1 cellular context compared by ENCODE assay signal in genomic region chr21:33542640-33543504, GRCh38.
TF ChIP-seq lines count a peak whose summit lies in the region.

Gene SON (plus strand): TSS chr21:33543038. CDS start chr21:33543093, 55 bp downstream.

TF ChIP-seq in HepG2, 621 proteins besides CTCF, POLR2A, EP300 and RAD21 (continued from another document and continues in another):
- TF ChIP-seq ZFP91 (CRISPR knock-in tag; IDR thresholded peaks at IDR 0.05; ENCODE audit: borderline replicate concordance), result peak; percentile 65; the same call in 1 of the 2 replicates
- no peak for TF ChIP-seq NR3C1 (CRISPR knock-in tag; IDR thresholded peaks at IDR 0.05)
- TF ChIP-seq IRF9 (CRISPR knock-in tag; IDR thresholded peaks at IDR 0.05; ENCODE audit: borderline replicate concordance), result no peak
- TF ChIP-seq ZNF280D (CRISPR knock-in tag; IDR thresholded peaks at IDR 0.05), result peak; percentile 58; the same call in 1 of the 2 replicates
- TF ChIP-seq PAWR (CRISPR knock-in tag; IDR thresholded peaks at IDR 0.05; ENCODE audit: borderline replicate concordance), result no peak
- TF ChIP-seq HNRNPL (IDR thresholded peaks at IDR 0.05; ENCODE audit: low read depth, low read length), result no peak
- TF ChIP-seq ZNF660 (CRISPR knock-in tag; IDR thresholded peaks at IDR 0.05; ENCODE audit: borderline replicate concordance, low read depth), result no peak
- TF ChIP-seq CHCHD3 (CRISPR knock-in tag; IDR thresholded peaks at IDR 0.05), result peak; percentile 12; the same call in 1 of the 2 replicates
- TF ChIP-seq SRF (IDR thresholded peaks at IDR 0.05; ENCODE audit: low read depth, low read length), result no peak
- no peak for TF ChIP-seq HINFP (CRISPR knock-in tag; IDR thresholded peaks at IDR 0.05; ENCODE audit: low read depth)
- peak; percentile 67 for TF ChIP-seq POGK (CRISPR knock-in tag; conservative IDR thresholded peaks at IDR 0.05)
- TF ChIP-seq RBM22 (optimal IDR thresholded peaks at IDR 0.05; ENCODE audit: low read length), result no peak
- no peak for TF ChIP-seq ZFP36 (IDR thresholded peaks at IDR 0.05; ENCODE audit: borderline replicate concordance, low read depth, low read length, partially characterized antibody)
- TF ChIP-seq ZNF687 (CRISPR knock-in tag; IDR thresholded peaks at IDR 0.05), result peak; percentile 57
- no peak for TF ChIP-seq ZNF773 (CRISPR knock-in tag; IDR thresholded peaks at IDR 0.05; ENCODE audit: borderline replicate concordance)
- TF ChIP-seq RNF219 (CRISPR knock-in tag; IDR thresholded peaks at IDR 0.05), result no peak
- no peak for TF ChIP-seq THYN1 (CRISPR knock-in tag; IDR thresholded peaks at IDR 0.05; ENCODE audit: borderline replicate concordance, low read depth)
- no peak for TF ChIP-seq ZNF275 (CRISPR knock-in tag; IDR thresholded peaks at IDR 0.05; ENCODE audit: borderline replicate concordance)
- no peak for TF ChIP-seq DZIP1 (CRISPR knock-in tag; IDR thresholded peaks at IDR 0.05)
- peak; percentile 74 for TF ChIP-seq GABPB1 (CRISPR knock-in tag; IDR thresholded peaks at IDR 0.05)
- TF ChIP-seq NFATC3 (CRISPR knock-in tag; IDR thresholded peaks at IDR 0.05), result 0 out of 2 replicates have a peak, but pooled peaks have one; percentile 52
- TF ChIP-seq ZUFSP (CRISPR knock-in tag; IDR thresholded peaks at IDR 0.05; ENCODE audit: borderline replicate concordance), result no peak
- TF ChIP-seq STAT5B (CRISPR knock-in tag; IDR thresholded peaks at IDR 0.05), result no peak
- TF ChIP-seq PBX3 (CRISPR knock-in tag; IDR thresholded peaks at IDR 0.05; ENCODE audit: borderline replicate concordance), result no peak
- peak; percentile 91 for TF ChIP-seq ZNF143 (CRISPR knock-in tag; IDR thresholded peaks at IDR 0.05)
- no peak for TF ChIP-seq ZNF580 (CRISPR knock-in tag; IDR thresholded peaks at IDR 0.05; ENCODE audit: borderline replicate concordance, low read depth)
